In the genomic region with DNA sequence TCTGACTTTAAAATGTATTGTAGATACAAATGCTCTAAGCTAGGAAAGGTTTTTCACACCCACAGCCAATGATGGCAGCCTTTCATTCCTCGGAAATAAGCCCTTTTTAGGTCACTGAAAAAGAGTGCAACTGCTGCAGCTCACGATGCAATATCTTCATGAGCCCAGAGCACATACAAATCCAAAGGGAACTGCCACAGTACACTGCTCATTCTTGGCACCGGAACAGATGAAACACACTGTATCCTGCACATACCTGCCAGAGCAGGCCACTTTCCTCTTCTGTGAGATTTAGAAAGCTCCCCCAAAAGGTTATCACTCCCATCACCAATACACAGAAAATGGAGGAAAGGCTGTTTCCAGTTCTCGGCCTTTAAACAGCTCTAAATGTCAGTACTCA, we compare ENCODE assay signal across 3 cellular contexts. TPM values are rescaled to one million over a fixed set of nuclear protein-coding genes. Genes with fewer than 3 reads are reported as not detected.
"Had no signal": no experiment of that assay in that cellular context is flagged by ENCODE, and none has a peak within 500 bp of the region (broad histone marks: within the 10 kb centered on the region; RNA-seq: fewer than 3 reads in every experiment).

No MANE protein-coding gene starts in this region.

RNA-seq across cellular contexts. Expression of gene NUTM1, which starts 37.4 kb away (rescaled TPM):
- total RNA-seq: GM23248, H4, HFFc6 had no signal
